ENCODE assay signal across 15 cellular contexts in the genomic region with DNA sequence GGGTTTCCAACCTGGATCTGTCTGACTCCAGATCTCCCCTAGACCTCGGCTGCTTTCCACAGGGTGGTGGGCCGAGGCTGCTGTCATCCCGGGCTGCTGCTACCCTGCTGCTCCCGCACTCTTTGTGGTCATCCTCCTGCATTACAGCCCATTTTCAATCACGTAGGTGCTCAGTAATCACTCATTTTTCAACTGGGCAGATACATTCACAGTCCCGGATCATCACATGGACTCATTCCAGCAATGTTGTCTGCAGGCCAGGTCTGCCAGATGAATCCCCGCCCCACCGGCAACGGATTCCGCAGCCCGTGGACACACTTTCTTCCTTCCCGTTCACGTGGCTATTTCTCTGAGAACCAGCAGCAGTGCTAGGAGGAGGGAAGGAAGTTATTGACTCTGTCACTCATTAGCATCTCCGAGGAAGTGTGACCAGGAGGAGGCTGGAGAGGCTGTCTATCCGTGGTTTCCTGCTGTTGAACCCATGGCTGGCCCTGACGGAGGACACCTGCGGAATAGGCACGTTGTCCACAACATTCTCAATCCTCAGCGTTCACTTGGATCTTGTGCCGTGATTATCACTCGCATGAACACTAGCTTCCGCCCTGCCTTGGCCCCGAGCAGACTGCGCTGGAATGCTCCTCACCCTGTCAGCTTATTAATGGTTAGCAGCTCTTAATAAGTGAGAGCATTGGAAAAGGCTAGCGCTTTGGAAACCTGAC. TPM values are rescaled to one million over a fixed set of nuclear protein-coding genes. Genes with fewer than 3 reads are reported as not detected.
DNase-seq lines count a peak whose midpoint lies in the region; ATAC-seq and TF ChIP-seq lines count a peak whose summit lies in the region.
"Had no signal": no experiment of that assay in that cellular context is flagged by ENCODE, and none has a peak within 500 bp of the region (broad histone marks: within the 10 kb centered on the region; RNA-seq: fewer than 3 reads in every experiment).

No MANE protein-coding gene starts in this region.

- intact Hi-C loops in esophagus muscularis mucosa (cut with DNase I): no loop called here

- H3K4me1 ChIP-seq in esophagus muscularis mucosa (peaks cover 0 to 20% (median 16%) of the 10 kb centered on the region in 4 donors), liver (ENCODE audit: control insufficient read depth in 4 of 4, insufficient read depth in 4 of 4, low read length in 3 of 4) (peaks cover 6 to 47% (median 29%) of the 10 kb centered on the region in 4 donors), subcutaneous abdominal adipose tissue (ENCODE audit: control insufficient read depth in 5 of 5, insufficient read depth in 5 of 5, low read length in 5 of 5) (peaks cover 0 to 13% (median 4%) of the 10 kb centered on the region in 5 donors)

- DNase-seq in MV-4-11 (lab: John Stamatoyannopoulos, UW): peak; percentile 46
- DNase-seq in esophagus muscularis mucosa (ENCODE audit: extremely low spot score): no peak
- DNase-seq in mesenteric fat pad (ENCODE audit: low spot score): no peak
- no peak for DNase-seq in iPS-NIHi11 (ENCODE audit: low spot score)
- DNase-seq: activated CD8-positive, alpha-beta T cell treated with anti-CD3 and anti-CD28 coated beads, Interleukin-2, amount 10 ng/mL, durations not matched to agents 7 days and 5 days; activated effector memory CD4-positive, alpha-beta T cell treated with anti-CD3 and anti-CD28 coated beads, Interleukin-2, amount 50 U/mL, for 16 hours; CD4-positive, alpha-beta T cell; foreskin fibroblast; MG63; retina; stimulated activated CD4-positive, alpha-beta T cell treated with anti-CD3 and anti-CD28 coated beads, Interleukin-4, amount 100 ng/mL, for 1 hour; trophoblast cell had no signal

- H3K36me3 ChIP-seq in esophagus muscularis mucosa (no peaks in the 10 kb centered on the region), liver (ENCODE audit: control insufficient read depth in 4 of 4, insufficient read depth in 3 of 4, low read depth in 1 of 4, low read length in 3 of 4) (no peaks in the 10 kb centered on the region), subcutaneous abdominal adipose tissue (ENCODE audit: control insufficient read depth in 5 of 5, insufficient read depth in 5 of 5, low read length in 5 of 5) (no peaks in the 10 kb centered on the region)
- H3K36me3 ChIP-seq: MG63 had no signal

- H3K27me3 ChIP-seq in esophagus muscularis mucosa (peaks cover 0 to 15% (median 0%) of the 10 kb centered on the region in 4 donors), liver (ENCODE audit: control insufficient read depth in 4 of 4, insufficient read depth in 4 of 4, low read length in 3 of 4) (no peaks in the 10 kb centered on the region), subcutaneous abdominal adipose tissue (ENCODE audit: control insufficient read depth in 5 of 5, insufficient read depth in 4 of 5, low read length in 5 of 5) (peaks cover 0 to 19% (median 0%) of the 10 kb centered on the region in 5 donors)
- H3K27me3 ChIP-seq: MG63 had no signal

- H3K9me3 ChIP-seq in esophagus muscularis mucosa (no peaks in the 10 kb centered on the region), liver (ENCODE audit: control insufficient read depth in 4 of 4, low read length in 3 of 4) (no peaks in the 10 kb centered on the region), subcutaneous abdominal adipose tissue (ENCODE audit: control insufficient read depth in 5 of 5, low read length in 5 of 5) (no peaks in the 10 kb centered on the region)
- H3K9me3 ChIP-seq: MG63 had no signal

- TF ChIP-seq EP300 in esophagus muscularis mucosa (IDR thresholded peaks at IDR 0.05): no peak

- no peak for ATAC-seq in SK-N-SH treated with all-trans-retinoic acid at 6 μM for 48 hours
- ATAC-seq: activated CD8-positive, alpha-beta T cell treated with anti-CD3 and anti-CD28 coated beads, Interleukin-2, amount 10 ng/mL, durations not matched to agents 7 days and 5 days had no signal

- H3K4me3 ChIP-seq in esophagus muscularis mucosa (peak overlapping the region; percentile 13 to 38 (median 25)), liver (ENCODE audit: low read depth in 1 of 3, low read length in 3 of 3) (no peak overlapping the region), subcutaneous abdominal adipose tissue (ENCODE audit: low read depth in 1 of 5, low read length in 5 of 5) (peak overlapping the region in 4 of 5 donors; percentile 10 to 46 (median 28))
- H3K4me3 ChIP-seq: MG63 had no signal

- 19% methylated on average over 25 of the region's 25 CpGs for WGBS in esophagus muscularis mucosa
- 45% methylated on average over 25 of the region's 25 CpGs for WGBS in liver

- TF ChIP-seq CTCF in esophagus muscularis mucosa (IDR thresholded peaks at IDR 0.05) (no peak), liver (IDR thresholded peaks at IDR 0.05; ENCODE audit: low read depth, low read length, missing input control) (no peak)

- TF ChIP-seq POLR2A in esophagus muscularis mucosa (IDR thresholded peaks at IDR 0.05; ENCODE audit: low read depth): no peak

- H3K27ac ChIP-seq in esophagus muscularis mucosa (replicated peaks in 1 of 4): peak overlapping the region in 3 of 4 donors; percentile 5 to 57 (median 35)
- H3K27ac ChIP-seq in liver (ENCODE audit: low read depth in 1 of 2, low read length in 2 of 2): peak overlapping the region; percentile 55 to 74
- H3K27ac ChIP-seq in subcutaneous abdominal adipose tissue (ENCODE audit: low read depth, low read length): no peak overlapping the region

- no peak for TF ChIP-seq RAD21 in liver (IDR thresholded peaks at IDR 0.05)

- H3K9ac ChIP-seq in liver (ENCODE audit: low read depth in 1 of 2, low read length in 2 of 2): no peak overlapping the region
- no peak overlapping the region for H3K9ac ChIP-seq in subcutaneous abdominal adipose tissue (ENCODE audit: low read length in 5 of 5)

TF ChIP-seq in liver, 16 proteins besides CTCF, POLR2A, EP300 and RAD21 (continues in another document):
- TF ChIP-seq, protein P1, sequence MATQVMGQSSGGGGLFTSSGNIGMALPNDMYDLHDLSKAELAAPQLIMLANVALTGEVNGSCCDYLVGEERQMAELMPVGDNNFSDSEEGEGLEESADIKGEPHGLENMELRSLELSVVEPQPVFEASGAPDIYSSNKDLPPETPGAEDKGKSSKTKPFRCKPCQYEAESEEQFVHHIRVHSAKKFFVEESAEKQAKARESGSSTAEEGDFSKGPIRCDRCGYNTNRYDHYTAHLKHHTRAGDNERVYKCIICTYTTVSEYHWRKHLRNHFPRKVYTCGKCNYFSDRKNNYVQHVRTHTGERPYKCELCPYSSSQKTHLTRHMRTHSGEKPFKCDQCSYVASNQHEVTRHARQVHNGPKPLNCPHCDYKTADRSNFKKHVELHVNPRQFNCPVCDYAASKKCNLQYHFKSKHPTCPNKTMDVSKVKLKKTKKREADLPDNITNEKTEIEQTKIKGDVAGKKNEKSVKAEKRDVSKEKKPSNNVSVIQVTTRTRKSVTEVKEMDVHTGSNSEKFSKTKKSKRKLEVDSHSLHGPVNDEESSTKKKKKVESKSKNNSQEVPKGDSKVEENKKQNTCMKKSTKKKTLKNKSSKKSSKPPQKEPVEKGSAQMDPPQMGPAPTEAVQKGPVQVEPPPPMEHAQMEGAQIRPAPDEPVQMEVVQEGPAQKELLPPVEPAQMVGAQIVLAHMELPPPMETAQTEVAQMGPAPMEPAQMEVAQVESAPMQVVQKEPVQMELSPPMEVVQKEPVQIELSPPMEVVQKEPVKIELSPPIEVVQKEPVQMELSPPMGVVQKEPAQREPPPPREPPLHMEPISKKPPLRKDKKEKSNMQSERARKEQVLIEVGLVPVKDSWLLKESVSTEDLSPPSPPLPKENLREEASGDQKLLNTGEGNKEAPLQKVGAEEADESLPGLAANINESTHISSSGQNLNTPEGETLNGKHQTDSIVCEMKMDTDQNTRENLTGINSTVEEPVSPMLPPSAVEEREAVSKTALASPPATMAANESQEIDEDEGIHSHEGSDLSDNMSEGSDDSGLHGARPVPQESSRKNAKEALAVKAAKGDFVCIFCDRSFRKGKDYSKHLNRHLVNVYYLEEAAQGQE (IDR thresholded peaks at IDR 0.05): no peak
- no peak for TF ChIP-seq FOXA2 (IDR thresholded peaks at IDR 0.05)

TF ChIP-seq in SK-N-SH treated with all-trans-retinoic acid at 6 μM for 48 hours, 23 proteins besides CTCF, POLR2A, EP300 and RAD21:
- TF ChIP-seq TOX (CRISPR knock-in tag; IDR thresholded peaks at IDR 0.05; ENCODE audit: borderline replicate concordance) (no peak), ZNF8 (CRISPR knock-in tag; IDR thresholded peaks at IDR 0.05) (no peak)
TF ChIP-seq in SK-N-SH treated with all-trans-retinoic acid at 6 μM for 48 hours: peak in this region for 0.

RNA-seq across cellular contexts. Expression of gene ZCCHC14, which starts 14.7 kb away (rescaled TPM):
- total RNA-seq in esophagus muscularis mucosa: 10 to 100 TPM; 12.9 to 24.7 (median 18.6) TPM
- total RNA-seq in liver: 10 to 100 TPM in 1 of 2 donors, 1 to 10 TPM in 1; 7.1 to 21.7 TPM
- 1 to 10 TPM; 6.3 to 8.9 TPM for polyA plus RNA-seq in liver
- total RNA-seq in mesenteric fat pad: 16.6 TPM

Comparison
In these comparisons a context has a peak if more than half of its experiments do, and no peak if none do; other contexts are left out.
1. H3K4me3 ChIP-seq: peak in esophagus muscularis mucosa (4 of 4) and subcutaneous abdominal adipose tissue (4 of 5); none in liver (0 of 3).